In the genomic region with DNA sequence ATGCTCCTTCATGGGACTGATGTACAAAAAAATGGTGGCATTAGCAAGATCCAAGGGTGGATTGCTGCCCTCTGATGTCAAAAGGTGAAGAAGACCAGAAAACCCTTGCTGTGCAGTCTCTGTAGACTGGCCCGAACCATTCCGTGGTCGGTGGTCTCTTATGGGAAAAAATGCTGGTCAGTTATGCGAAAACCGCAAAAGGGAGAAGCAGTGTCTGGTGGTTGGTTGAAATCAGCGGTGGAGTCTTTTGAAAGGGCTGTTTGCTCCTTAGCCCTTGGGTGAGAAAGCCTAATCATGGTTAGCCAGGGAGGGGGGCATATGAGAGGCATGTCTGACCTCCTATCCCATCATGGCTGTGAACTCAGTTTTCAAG, we compare ENCODE assay signal across 24 cellular contexts.
"Had no signal": no experiment of that assay in that cellular context is flagged by ENCODE, and none has a peak within 500 bp of the region (broad histone marks: within the 10 kb centered on the region; RNA-seq: fewer than 3 reads in every experiment).

No MANE protein-coding gene starts in this region.

- H3K4me3 ChIP-seq: Peyer's patch, SJCRH30 had no signal

- H3K4me3 Mint-ChIP-seq: activated CD8-positive, alpha-beta T cell treated with anti-CD3 and anti-CD28 coated beads, Interleukin-2, amount 10 ng/mL, durations not matched to agents 7 days and 5 days; activated naive CD4-positive, alpha-beta T cell treated with anti-CD3 and anti-CD28 coated beads, Interleukin-2, amount 50 U/mL, for 24 hours; central memory CD8-positive, alpha-beta T cell had no signal

- H3K9me3 ChIP-seq: Peyer's patch, SJCRH30, SK-N-SH had no signal

- DNase-seq: activated CD4-positive, alpha-beta T cell treated with anti-CD3 and anti-CD28 coated beads for 48 hours; activated CD4-positive, alpha-beta T cell treated with anti-CD3 and anti-CD28 coated beads, Interleukin-2, amount 50 U/mL, for 4 hours; activated CD8-positive, alpha-beta memory T cell treated with anti-CD3 and anti-CD28 coated beads, Interleukin-2, amount 50 U/mL, for 48 hours; activated CD8-positive, alpha-beta T cell treated with anti-CD3 and anti-CD28 coated beads, Interleukin-2, amount 10 ng/mL, durations not matched to agents 7 days and 5 days; activated effector memory CD4-positive, alpha-beta T cell treated with Interleukin-2 at 50 U/mL for 16 hours; activated naive CD4-positive, alpha-beta T cell; activated T-cell treated with anti-CD3 and anti-CD28 coated beads, Interleukin-2, amount 50 U/mL, for 1 hour; aorta; MM.1S; NCI-H1105 treated with DMSO at 0.1 percent for 48 hours; NCI-H1436 treated with DMSO at 0.1 percent for 48 hours; NCI-H187; NCI-H2081; NCI-H524; Peyer's patch; Right ventricle myocardium superior; SJCRH30; SK-N-SH; T-helper 1 cell; WERI-Rb-1 had no signal

- H3K4me2 ChIP-seq: SK-N-SH had no signal

- H3K9me3 Mint-ChIP-seq: activated naive CD4-positive, alpha-beta T cell treated with anti-CD3 and anti-CD28 coated beads, Interleukin-2, amount 50 U/mL, for 24 hours; central memory CD8-positive, alpha-beta T cell had no signal

- H3K27me3 Mint-ChIP-seq: activated naive CD4-positive, alpha-beta T cell treated with anti-CD3 and anti-CD28 coated beads, Interleukin-2, amount 50 U/mL, for 24 hours; central memory CD8-positive, alpha-beta T cell had no signal

- H3K27ac Mint-ChIP-seq: activated CD8-positive, alpha-beta T cell treated with anti-CD3 and anti-CD28 coated beads, Interleukin-2, amount 10 ng/mL, durations not matched to agents 7 days and 5 days; activated naive CD4-positive, alpha-beta T cell treated with anti-CD3 and anti-CD28 coated beads, Interleukin-2, amount 50 U/mL, for 24 hours had no signal

- ATAC-seq: activated CD4-positive, CD25-positive, alpha-beta regulatory T cell treated with anti-CD3 and anti-CD28 coated beads, Interleukin-2, amount 50 U/mL, for 24 hours; activated CD8-positive, alpha-beta T cell treated with anti-CD3 and anti-CD28 coated beads, Interleukin-2, amount 10 ng/mL, durations not matched to agents 7 days and 5 days had no signal

- H3K27ac ChIP-seq: Peyer's patch, RWPE1, SJCRH30, WERI-Rb-1 had no signal

- H3K36me3 ChIP-seq: Peyer's patch, SJCRH30, WERI-Rb-1 had no signal

- H3K27me3 ChIP-seq: Peyer's patch, SJCRH30 had no signal

- H3K9ac ChIP-seq: SK-N-SH had no signal
